13 cellular contexts compared by ENCODE assay signal in genomic region chr9:107046692-107047091, GRCh38.
A peak's percentile ranks its signal among the peaks of the same experiment; 100 is the strongest.
DNase-seq lines count a peak whose midpoint lies in the region; ATAC-seq and TF ChIP-seq lines count a peak whose summit lies in the region.
"Had no signal": no experiment of that assay in that cellular context is flagged by ENCODE, and none has a peak within 500 bp of the region (broad histone marks: within the 10 kb centered on the region; RNA-seq: fewer than 3 reads in every experiment).

No MANE protein-coding gene starts in this region.

- no peak overlapping the region for H3K4me3 ChIP-seq in OCI-LY7 (ENCODE audit: low read depth, low read length, poor library complexity, severe bottlenecking)
- no peak overlapping the region for H3K4me3 ChIP-seq in thyroid gland (replicated peaks in 1 of 3)
- H3K4me3 ChIP-seq in Peyer's patch = no peak overlapping the region

- peaks cover 0 to 18% (median 1%) of the 10 kb centered on the region in 5 donors for H3K27me3 Mint-ChIP-seq in naive thymus-derived CD8-positive, alpha-beta T cell
- H3K27me3 Mint-ChIP-seq: activated CD4-positive, alpha-beta T cell treated with anti-CD3 and anti-CD28 coated beads for 36 hours had no signal

- H3K79me2 ChIP-seq in OCI-LY7 (ENCODE audit: insufficient read depth, low read depth, low read length) = no peaks in the 10 kb centered on the region

- H3K4me1 ChIP-seq in OCI-LY7 (ENCODE audit: insufficient read depth, low read length, poor library complexity, severe bottlenecking) (peaks cover 21% of the 10 kb centered on the region), thyroid gland (no peaks in the 10 kb centered on the region), Peyer's patch (no peaks in the 10 kb centered on the region)

- peak; percentile 98 for ATAC-seq in GM18520 (IDR thresholded peaks at IDR 0.05; ENCODE audit: unreplicated experiment)
- peak; percentile 96 for ATAC-seq in GM21526 (IDR thresholded peaks at IDR 0.05; ENCODE audit: low FRiP score, unreplicated experiment)
- ATAC-seq in HG03045 (IDR thresholded peaks at IDR 0.05; ENCODE audit: unreplicated experiment) = peak; percentile 80
- no peak for ATAC-seq in naive thymus-derived CD8-positive, alpha-beta T cell
- ATAC-seq: activated CD4-positive, alpha-beta T cell treated with anti-CD3 and anti-CD28 coated beads for 36 hours had no signal

- H3K27ac ChIP-seq in OCI-LY7 (ENCODE audit: low read depth, low read length, poor library complexity, severe bottlenecking) = no peak overlapping the region
- H3K27ac ChIP-seq in thyroid gland = no peak overlapping the region
- H3K27ac ChIP-seq in Peyer's patch = no peak overlapping the region

- H3K4me1 Mint-ChIP-seq in naive thymus-derived CD8-positive, alpha-beta T cell = peaks cover 0 to 5% (median 0%) of the 10 kb centered on the region in 4 donors
- H3K4me1 Mint-ChIP-seq: activated CD4-positive, alpha-beta T cell treated with anti-CD3 and anti-CD28 coated beads for 36 hours had no signal

- TF ChIP-seq CTCF in OCI-LY7 (conservative IDR thresholded peaks at IDR 0.05; ENCODE audit: low read length) = no peak
- no peak for TF ChIP-seq CTCF in thyroid gland (IDR thresholded peaks at IDR 0.05)
- TF ChIP-seq CTCF in Peyer's patch (IDR thresholded peaks at IDR 0.05) = no peak

- no peak overlapping the region for H3K27ac Mint-ChIP-seq in naive thymus-derived CD8-positive, alpha-beta T cell
- H3K27ac Mint-ChIP-seq: activated CD4-positive, alpha-beta T cell treated with anti-CD3 and anti-CD28 coated beads for 36 hours; mesothelial cell of epicardium had no signal

- no peaks in the 10 kb centered on the region for H3K36me3 ChIP-seq in OCI-LY7 (ENCODE audit: insufficient read depth, low read length)
- H3K36me3 ChIP-seq in thyroid gland = no peaks in the 10 kb centered on the region
- H3K36me3 ChIP-seq in Peyer's patch = no peaks in the 10 kb centered on the region

- no TSS peak for BruUV-seq in OCI-LY7 (replicated peaks; lab: Mats Ljungman, UMichigan)

- H3K4me2 ChIP-seq in OCI-LY7 (ENCODE audit: low read length) = peak overlapping the region; percentile 27

- H3K4me3 Mint-ChIP-seq in naive thymus-derived CD8-positive, alpha-beta T cell = no peak overlapping the region
- H3K4me3 Mint-ChIP-seq: activated CD4-positive, alpha-beta T cell treated with anti-CD3 and anti-CD28 coated beads for 36 hours; mesothelial cell of epicardium had no signal

- H3K27me3 ChIP-seq in thyroid gland (no peaks in the 10 kb centered on the region), Peyer's patch (no peaks in the 10 kb centered on the region)

- no peaks in the 10 kb centered on the region for H4K20me1 ChIP-seq in OCI-LY7 (ENCODE audit: insufficient read depth, low read length)

- CTCF ChIA-PET in OCI-LY7 (lab: Charles Lee; ENCODE audit: unreplicated experiment) = no interaction called here

- intact Hi-C loops in OCI-LY7 (cut with micrococcal nuclease; ENCODE audit: unreplicated experiment) (no loop called here), thyroid gland (cut with DNase I) (no loop called here)

- TF ChIP-seq POLR2A in thyroid gland (IDR thresholded peaks at IDR 0.05) = no peak
- no peak for TF ChIP-seq POLR2A in Peyer's patch (IDR thresholded peaks at IDR 0.05)

- WGBS in thyroid gland, 2 donors = 92 to 100% methylated on average over 1 of the region's 1 CpG

- peak overlapping the region; percentile 2; the same call in 1 of the 2 replicates for H2AFZ ChIP-seq in OCI-LY7 (ENCODE audit: low read length)

- H3K9me3 Mint-ChIP-seq in naive thymus-derived CD8-positive, alpha-beta T cell = no peaks in the 10 kb centered on the region

- DNase-seq in OCI-LY7 (ENCODE audit: low spot score) (peak; percentile 44), thyroid gland (no peak), Peyer's patch (no peak)
- no peak for DNase-seq in naive thymus-derived CD8-positive, alpha-beta T cell
- no peak for DNase-seq in activated T-cell treated with anti-CD3 and anti-CD28 coated beads, Interleukin-2, amount 50 U/mL, for 48 hours
- DNase-seq: activated CD4-positive, alpha-beta T cell treated with anti-CD3 and anti-CD28 coated beads for 36 hours; C1 segment of cervical spinal cord; caudate nucleus; erythroblast had no signal

- H3K9me2 ChIP-seq in OCI-LY7 (ENCODE audit: insufficient read depth, low read length) = no peaks in the 10 kb centered on the region

- H3K9me3 ChIP-seq in OCI-LY7 (ENCODE audit: low read length) (no peaks in the 10 kb centered on the region), thyroid gland (no peaks in the 10 kb centered on the region), Peyer's patch (no peaks in the 10 kb centered on the region)

- POLR2A ChIA-PET in OCI-LY7 (lab: Charles Lee) = interaction anchor here (1.1 kb wide), 1 partner anchor 17 kb away, joined by 3 read pairs; no protein-coding TSS in a partner anchor
- POLR2A ChIA-PET in naive thymus-derived CD8-positive, alpha-beta T cell (lab: Charles Lee) = no interaction called here

- no peaks in the 10 kb centered on the region for H3K36me3 Mint-ChIP-seq in naive thymus-derived CD8-positive, alpha-beta T cell
- H3K36me3 Mint-ChIP-seq: mesothelial cell of epicardium had no signal

Comparison
In these comparisons a context has a peak if more than half of its experiments do, and no peak if none do; other contexts are left out.
1. ATAC-seq: peak in GM18520 (single experiment), GM21526 (single experiment) and HG03045 (single experiment); none in naive thymus-derived CD8-positive, alpha-beta T cell (0 of 2).